ENCODE assay signal across 10 cellular contexts in genomic region chr1:181251001-181251712, GRCh38.
DNase-seq lines count a peak whose midpoint lies in the region; FAIRE-seq and TF ChIP-seq lines count a peak whose summit lies in the region.
"Had no signal": no experiment of that assay in that cellular context is flagged by ENCODE, and none has a peak within 500 bp of the region (broad histone marks: within the 10 kb centered on the region; RNA-seq: fewer than 3 reads in every experiment).

No MANE protein-coding gene starts in this region.

- H3K9me3 ChIP-seq in HEK293 (ENCODE audit: control insufficient read depth, insufficient read depth, low read depth, low read length): no peaks in the 10 kb centered on the region
- no peaks in the 10 kb centered on the region for H3K9me3 ChIP-seq in endothelial cell of umbilical vein (replicated peaks; ENCODE audit: control insufficient read depth, insufficient read depth, low read length)

- no TSS peak for BruUV-seq in endothelial cell of umbilical vein (replicated peaks; lab: Mats Ljungman, UMichigan)

- H3K4me1 ChIP-seq in HEK293 (ENCODE audit: control insufficient read depth, insufficient read depth, low read length): no peaks in the 10 kb centered on the region
- H3K4me1 ChIP-seq in endothelial cell of umbilical vein (ENCODE audit: control insufficient read depth, extremely low read depth, insufficient read depth, low read length): peaks cover 2% of the 10 kb centered on the region
- H3K4me1 ChIP-seq: parathyroid adenoma had no signal

- H3K9ac ChIP-seq in endothelial cell of umbilical vein (replicated peaks; ENCODE audit: extremely low read depth, insufficient read depth, low read length): no peak overlapping the region
- H3K9ac ChIP-seq: parathyroid adenoma had no signal

- peak; percentile 90 for FAIRE-seq in endothelial cell of umbilical vein (lab: Jason Lieb, UNC)

- no peaks in the 10 kb centered on the region for H3K9me1 ChIP-seq in endothelial cell of umbilical vein (replicated peaks; ENCODE audit: control insufficient read depth, extremely low read depth, insufficient read depth, low read length)

- no peaks in the 10 kb centered on the region for H3K27me3 ChIP-seq in endothelial cell of umbilical vein (ENCODE audit: control insufficient read depth in 2 of 2, insufficient read depth in 2 of 2, low read length in 2 of 2)

- no peak for TF ChIP-seq CTCF in HEK293 (tag by site-specific recombination; IDR thresholded peaks at IDR 0.05)
- TF ChIP-seq CTCF in endothelial cell of umbilical vein (IDR thresholded peaks at IDR 0.05; ENCODE audit: extremely low read depth in 1 of 2, insufficient read depth in 1 of 2, low read depth in 1 of 2, low read length in 2 of 2): no peak
- no peak for TF ChIP-seq CTCF in retinal pigment epithelial cell (conservative IDR thresholded peaks at IDR 0.05; ENCODE audit: low read depth, low read length)

- H3K79me2 ChIP-seq in endothelial cell of umbilical vein (ENCODE audit: control insufficient read depth, insufficient read depth, low read length): no peaks in the 10 kb centered on the region
- H3K79me2 ChIP-seq: parathyroid adenoma had no signal

- no peaks in the 10 kb centered on the region for H4K20me1 ChIP-seq in endothelial cell of umbilical vein (replicated peaks; ENCODE audit: control insufficient read depth, extremely low read depth, insufficient read depth, low read length)

- no peaks in the 10 kb centered on the region for H3K36me3 ChIP-seq in HEK293 (ENCODE audit: control insufficient read depth in 2 of 2, insufficient read depth in 1 of 2, low read length in 2 of 2)
- no peaks in the 10 kb centered on the region for H3K36me3 ChIP-seq in endothelial cell of umbilical vein (ENCODE audit: control insufficient read depth in 2 of 2, extremely low read depth in 1 of 2, insufficient read depth in 2 of 2, low read length in 2 of 2)

- CTCF ChIA-PET in HEK293 (lab: Yijun Ruan, JAX): interaction anchor here (0.6 kb wide), 1 partner anchor 61 kb away, joined by 3 read pairs; no protein-coding TSS in a partner anchor
- CTCF ChIA-PET in endothelial cell of umbilical vein (lab: Charles Lee): interaction anchor here (0.6 to 1.4 kb wide), 2 partner anchors 10 to 31 kb away, joined by 3 read pairs; no protein-coding TSS in a partner anchor

- H3K4me2 ChIP-seq in endothelial cell of umbilical vein (ENCODE audit: insufficient read depth, low read length): no peak overlapping the region

- POLR2A ChIA-PET in HEK293 (lab: Yijun Ruan, JAX): no interaction called here
- POLR2A ChIA-PET in endothelial cell of umbilical vein (lab: Charles Lee): no interaction called here

- DNase-seq in NCI-H524 treated with DMSO at 0.1 percent for 48 hours (lab: John Stamatoyannopoulos, UW) (peak; percentile 52), endothelial cell of umbilical vein (ENCODE audit: low read depth, low spot score) (peak; percentile 75), retinal pigment epithelial cell (ENCODE audit: low read depth) (peak; percentile 64), NK-92 (lab: John Stamatoyannopoulos, UW; ENCODE audit: unreplicated experiment) (no peak), activated gamma-delta T cell treated with Interleukin-2 at 50 U/mL for 16 hours (no peak)
- DNase-seq in stimulated activated naive CD4-positive, alpha-beta T cell treated with Interleukin-2 at 50 U/mL for 16 hours (lab: John Stamatoyannopoulos, UW): no peak
- DNase-seq: activated CD8-positive, alpha-beta memory T cell treated with anti-CD3 and anti-CD28 coated beads, Interleukin-2, amount 10 ng/mL, durations not matched to agents 7 days and 5 days had no signal

- H2AFZ ChIP-seq in endothelial cell of umbilical vein (ENCODE audit: low read depth, low read length): no peak overlapping the region
- H2AFZ ChIP-seq: parathyroid adenoma had no signal

- dilution Hi-C loops in endothelial cell of umbilical vein (cut with MboI; ENCODE audit: extremely low pct_ligation_motif_present, low sequenced_read_pairs): no loop called here

- H3K27ac ChIP-seq in HEK293 (ENCODE audit: extremely low read depth, low read depth, low read length) (no peak overlapping the region), endothelial cell of umbilical vein (ENCODE audit: insufficient read depth, low read depth, low read length) (no peak overlapping the region)
- H3K27ac ChIP-seq: coronary artery, parathyroid adenoma had no signal

- H3K4me3 ChIP-seq in HEK293 (ENCODE audit: low read depth, low read length): no peak overlapping the region
- H3K4me3 ChIP-seq in endothelial cell of umbilical vein (replicated peaks in 1 of 3; ENCODE audit: insufficient read depth in 1 of 3, low read depth in 1 of 3, low read length in 3 of 3): no peak overlapping the region
- H3K4me3 ChIP-seq in retinal pigment epithelial cell (ENCODE audit: low read length): no peak overlapping the region
- H3K4me3 ChIP-seq: coronary artery had no signal

- intact Hi-C loops in endothelial cell of umbilical vein (cut with micrococcal nuclease): no loop called here

- no peak for TF ChIP-seq POLR2A in endothelial cell of umbilical vein (IDR thresholded peaks at IDR 0.05; ENCODE audit: low read depth, low read length)

TF ChIP-seq in HEK293, 187 proteins besides CTCF, POLR2A, EP300 and RAD21 (continues in another document):
- TF ChIP-seq ZBTB49 (tag by site-specific recombination; IDR thresholded peaks at IDR 0.05; ENCODE audit: low read depth): no peak

TF ChIP-seq in endothelial cell of umbilical vein, 7 proteins besides CTCF, POLR2A, EP300 and RAD21:
- TF ChIP-seq FOS (IDR thresholded peaks at IDR 0.05; ENCODE audit: borderline replicate concordance, insufficient read depth, low read length) (peak; percentile 66), POLR2AphosphoS5 (IDR thresholded peaks at IDR 0.05; ENCODE audit: insufficient read depth, low read depth, low read length) (no peak)

Comparison
In these comparisons a context has a peak if more than half of its experiments do, and no peak if none do; other contexts are left out.
1. DNase-seq: peak in NCI-H524 treated with DMSO at 0.1 percent for 48 hours (single experiment), endothelial cell of umbilical vein (single experiment) and retinal pigment epithelial cell (single experiment); none in stimulated activated naive CD4-positive, alpha-beta T cell treated with Interleukin-2 at 50 U/mL for 16 hours (single experiment), NK-92 (single experiment) and activated gamma-delta T cell treated with Interleukin-2 at 50 U/mL for 16 hours (single experiment).